Comparison of ENCODE assay signal across 24 cellular contexts in genomic region chr22:36166518-36167220, GRCh38. TPM values are rescaled to one million over a fixed set of nuclear protein-coding genes. Genes with fewer than 3 reads are reported as not detected.
DNase-seq lines count a peak whose midpoint lies in the region; ATAC-seq and TF ChIP-seq lines count a peak whose summit lies in the region.
"Had no signal": no experiment of that assay in that cellular context is flagged by ENCODE, and none has a peak within 500 bp of the region (broad histone marks: within the 10 kb centered on the region; RNA-seq: fewer than 3 reads in every experiment).

No MANE protein-coding gene starts in this region.

- CTCF ChIA-PET in activated CD4-positive, alpha-beta T cell treated with anti-CD3 and anti-CD28 coated beads, Interleukin-2, amount 10 ng/mL, durations not matched to agents 7 days and 5 days (lab: Charles Lee): interaction anchor here (1.5 kb wide), 1 partner anchor 11 kb away, joined by 4 read pairs; no protein-coding TSS in a partner anchor
- CTCF ChIA-PET in activated CD4-positive, alpha-beta T cell treated with anti-CD3 and anti-CD28 coated beads for 36 hours (lab: Charles Lee): no interaction called here
- CTCF ChIA-PET in CD8-positive, alpha-beta T cell (lab: Charles Lee): interaction anchor here (0.6 to 5.3 kb wide), 2 partner anchors 12 to 22 kb away, joined by 3 to 47 read pairs; no protein-coding TSS in a partner anchor

- no peak overlapping the region for H3K4me3 Mint-ChIP-seq in activated CD4-positive, alpha-beta T cell treated with anti-CD3 and anti-CD28 coated beads, Interleukin-2, amount 10 ng/mL, durations not matched to agents 7 days and 5 days
- no peak overlapping the region for H3K4me3 Mint-ChIP-seq in activated CD4-positive, alpha-beta T cell treated with anti-CD3 and anti-CD28 coated beads for 36 hours
- peak overlapping the region; percentile 17 for H3K4me3 Mint-ChIP-seq in CD8-positive, alpha-beta T cell
- H3K4me3 Mint-ChIP-seq: activated CD4-positive, alpha-beta memory T cell treated with anti-CD3 and anti-CD28 coated beads, Interleukin-2, amount 10 ng/mL, durations not matched to agents 7 days and 5 days had no signal

- peaks cover 6% of the 10 kb centered on the region for H3K36me3 Mint-ChIP-seq in activated CD4-positive, alpha-beta T cell treated with anti-CD3 and anti-CD28 coated beads, Interleukin-2, amount 10 ng/mL, durations not matched to agents 7 days and 5 days (ENCODE audit: low read depth)
- peaks cover 3% of the 10 kb centered on the region for H3K36me3 Mint-ChIP-seq in activated CD4-positive, alpha-beta T cell treated with anti-CD3 and anti-CD28 coated beads for 36 hours (ENCODE audit: low read depth)
- no peaks in the 10 kb centered on the region for H3K36me3 Mint-ChIP-seq in CD8-positive, alpha-beta T cell

- no peak for DNase-seq in activated CD4-positive, alpha-beta T cell treated with anti-CD3 and anti-CD28 coated beads, Interleukin-2, amount 10 ng/mL, durations not matched to agents 7 days and 5 days
- DNase-seq in activated CD4-positive, alpha-beta T cell treated with anti-CD3 and anti-CD28 coated beads for 36 hours: no peak
- DNase-seq in CD8-positive, alpha-beta T cell: peak in 2 of 7 experiments; percentile 50 to 83
- DNase-seq in WERI-Rb-1 (peak; percentile 32), left lobe of liver (ENCODE audit: low spot score) (peak; percentile 89), coronary artery (ENCODE audit: low spot score) (no peak), SW 1271 (lab: John Stamatoyannopoulos, UW) (no peak), esophagus muscularis mucosa (ENCODE audit: extremely low spot score) (no peak)
- DNase-seq: activated CD4-positive, alpha-beta memory T cell treated with anti-CD3 and anti-CD28 coated beads, Interleukin-2, amount 10 ng/mL, durations not matched to agents 7 days and 5 days; amygdala; BE2C; DMS 273 treated with DMSO at 0.1 percent for 48 hours; GF-D8; hippocampal formation; NCI-H146; NCI-H2171 treated with DMSO at 0.1 percent for 48 hours; PC-3; right cardiac atrium; SHP77 treated with DMSO at 0.1 percent for 48 hours had no signal

- H3K27ac ChIP-seq in CD8-positive, alpha-beta T cell (ENCODE audit: low read depth, low read length): peak overlapping the region; percentile 63
- H3K27ac ChIP-seq in WERI-Rb-1 (no peak overlapping the region), coronary artery (no peak overlapping the region), esophagus muscularis mucosa (replicated peaks in 1 of 4) (no peak overlapping the region)
- H3K27ac ChIP-seq: cardiac muscle cell, VCaP had no signal

- TF ChIP-seq CTCF in CD8-positive, alpha-beta T cell (IDR thresholded peaks at IDR 0.05): no peak
- TF ChIP-seq CTCF in WERI-Rb-1 (IDR thresholded peaks at IDR 0.05; ENCODE audit: low read depth, low read length) (no peak), coronary artery (IDR thresholded peaks at IDR 0.05) (no peak), esophagus muscularis mucosa (IDR thresholded peaks at IDR 0.05) (no peak)

- H3K36me3 ChIP-seq in CD8-positive, alpha-beta T cell (ENCODE audit: insufficient read depth, low read length): no peaks in the 10 kb centered on the region
- H3K36me3 ChIP-seq in WERI-Rb-1: no peaks in the 10 kb centered on the region
- H3K36me3 ChIP-seq in esophagus muscularis mucosa: no peaks in the 10 kb centered on the region
- H3K36me3 ChIP-seq: BE2C, cardiac muscle cell had no signal

- no peak for ATAC-seq in activated CD4-positive, alpha-beta T cell treated with anti-CD3 and anti-CD28 coated beads for 36 hours
- ATAC-seq in CD8-positive, alpha-beta T cell: peak; percentile 59
- ATAC-seq in left lobe of liver: peak; percentile 73
- ATAC-seq: PC-3, right cardiac atrium had no signal

- H3K4me1 ChIP-seq in CD8-positive, alpha-beta T cell (ENCODE audit: insufficient read depth, low read length): peaks cover 54% of the 10 kb centered on the region
- peaks cover 0 to 19% (median 8%) of the 10 kb centered on the region in 4 donors for H3K4me1 ChIP-seq in esophagus muscularis mucosa
- H3K4me1 ChIP-seq: BE2C had no signal

- WGBS in esophagus muscularis mucosa: 71% methylated on average over 10 of the region's 10 CpGs

- no peaks in the 10 kb centered on the region for H3K27me3 ChIP-seq in CD8-positive, alpha-beta T cell (ENCODE audit: insufficient read depth, low read length)
- no peaks in the 10 kb centered on the region for H3K27me3 ChIP-seq in WERI-Rb-1 (ENCODE audit: insufficient read depth, low read depth, severe bottlenecking)
- no peaks in the 10 kb centered on the region for H3K27me3 ChIP-seq in esophagus muscularis mucosa
- H3K27me3 ChIP-seq: BE2C, cardiac muscle cell had no signal

- H3K4me3 ChIP-seq in CD8-positive, alpha-beta T cell (ENCODE audit: low read depth, low read length): peak overlapping the region; percentile 26
- H3K4me3 ChIP-seq in WERI-Rb-1 (ENCODE audit: low read depth, low read length): no peak overlapping the region
- H3K4me3 ChIP-seq in coronary artery: no peak overlapping the region
- H3K4me3 ChIP-seq in esophagus muscularis mucosa: no peak overlapping the region
- H3K4me3 ChIP-seq: cardiac muscle cell, lung had no signal

- peaks cover 9% of the 10 kb centered on the region for H3K9me3 Mint-ChIP-seq in activated CD4-positive, alpha-beta T cell treated with anti-CD3 and anti-CD28 coated beads, Interleukin-2, amount 10 ng/mL, durations not matched to agents 7 days and 5 days
- H3K9me3 Mint-ChIP-seq in activated CD4-positive, alpha-beta T cell treated with anti-CD3 and anti-CD28 coated beads for 36 hours (ENCODE audit: low read depth): peaks cover 10% of the 10 kb centered on the region
- no peaks in the 10 kb centered on the region for H3K9me3 Mint-ChIP-seq in CD8-positive, alpha-beta T cell

- H3K27ac Mint-ChIP-seq in activated CD4-positive, alpha-beta T cell treated with anti-CD3 and anti-CD28 coated beads, Interleukin-2, amount 10 ng/mL, durations not matched to agents 7 days and 5 days: peak overlapping the region; percentile 28
- H3K27ac Mint-ChIP-seq in activated CD4-positive, alpha-beta T cell treated with anti-CD3 and anti-CD28 coated beads for 36 hours: no peak overlapping the region
- H3K27ac Mint-ChIP-seq in CD8-positive, alpha-beta T cell: peak overlapping the region; percentile 91
- H3K27ac Mint-ChIP-seq: activated CD4-positive, alpha-beta memory T cell treated with anti-CD3 and anti-CD28 coated beads, Interleukin-2, amount 10 ng/mL, durations not matched to agents 7 days and 5 days had no signal

- H3K9me3 ChIP-seq in CD8-positive, alpha-beta T cell (ENCODE audit: low read length): no peaks in the 10 kb centered on the region
- H3K9me3 ChIP-seq in WERI-Rb-1 (ENCODE audit: severe bottlenecking) (no peaks in the 10 kb centered on the region), esophagus muscularis mucosa (no peaks in the 10 kb centered on the region)
- H3K9me3 ChIP-seq: BE2C had no signal

- no peak for TF ChIP-seq POLR2A in esophagus muscularis mucosa (IDR thresholded peaks at IDR 0.05; ENCODE audit: low read depth)

- H3K4me1 Mint-ChIP-seq in activated CD4-positive, alpha-beta T cell treated with anti-CD3 and anti-CD28 coated beads, Interleukin-2, amount 10 ng/mL, durations not matched to agents 7 days and 5 days: peaks cover 58% of the 10 kb centered on the region
- peaks cover 29% of the 10 kb centered on the region for H3K4me1 Mint-ChIP-seq in activated CD4-positive, alpha-beta T cell treated with anti-CD3 and anti-CD28 coated beads for 36 hours
- peaks cover 63% of the 10 kb centered on the region for H3K4me1 Mint-ChIP-seq in CD8-positive, alpha-beta T cell (ENCODE audit: low read depth)

- TF ChIP-seq EP300 in esophagus muscularis mucosa (IDR thresholded peaks at IDR 0.05): no peak

- peaks cover 3% of the 10 kb centered on the region for H3K27me3 Mint-ChIP-seq in activated CD4-positive, alpha-beta T cell treated with anti-CD3 and anti-CD28 coated beads, Interleukin-2, amount 10 ng/mL, durations not matched to agents 7 days and 5 days
- H3K27me3 Mint-ChIP-seq in activated CD4-positive, alpha-beta T cell treated with anti-CD3 and anti-CD28 coated beads for 36 hours: no peaks in the 10 kb centered on the region
- no peaks in the 10 kb centered on the region for H3K27me3 Mint-ChIP-seq in CD8-positive, alpha-beta T cell (ENCODE audit: low read depth)

- POLR2A ChIA-PET in activated CD4-positive, alpha-beta T cell treated with anti-CD3 and anti-CD28 coated beads, Interleukin-2, amount 10 ng/mL, durations not matched to agents 7 days and 5 days (lab: Charles Lee): no interaction called here
- POLR2A ChIA-PET in activated CD4-positive, alpha-beta T cell treated with anti-CD3 and anti-CD28 coated beads for 36 hours (lab: Charles Lee): no interaction called here
- POLR2A ChIA-PET in CD8-positive, alpha-beta T cell (lab: Charles Lee): no interaction called here

- intact Hi-C loops in activated CD4-positive, alpha-beta T cell treated with anti-CD3 and anti-CD28 coated beads for 36 hours (cut with DNase I, micrococcal nuclease): no loop called here
- intact Hi-C loops in CD8-positive, alpha-beta T cell (cut with DNase I, micrococcal nuclease): loop anchor here (1.0 to 2.0 kb wide), 3 partner anchors 9 to 14 kb away; no protein-coding TSS in a partner anchor
- intact Hi-C loops in esophagus muscularis mucosa (cut with DNase I): no loop called here

RNA-seq across cellular contexts. Expression of gene APOL3, which starts 6.1 kb away (rescaled TPM):
- total RNA-seq in activated CD4-positive, alpha-beta T cell treated with anti-CD3 and anti-CD28 coated beads, Interleukin-2, amount 10 ng/mL, durations not matched to agents 7 days and 5 days: 100 to 1,000 TPM; 139 to 150 TPM
- 10 to 100 TPM; 50.6 to 55.4 TPM for total RNA-seq in activated CD4-positive, alpha-beta T cell treated with anti-CD3 and anti-CD28 coated beads for 36 hours
- total RNA-seq in CD8-positive, alpha-beta T cell: 100 to 1,000 TPM; 257 to 259 TPM
- total RNA-seq in left lobe of liver (26.9 TPM), esophagus muscularis mucosa (10 to 100 TPM; 36.5 to 76.3 (median 52.8) TPM)
- total RNA-seq: cardiac muscle cell, PC-3 had no signal

RNA-seq across cellular contexts. Expression of gene APOL4, which starts 34.9 kb away (rescaled TPM):
- total RNA-seq in activated CD4-positive, alpha-beta T cell treated with anti-CD3 and anti-CD28 coated beads, Interleukin-2, amount 10 ng/mL, durations not matched to agents 7 days and 5 days: under 1 TPM; 0.54 to 0.57 TPM
- under 1 TPM; 0.16 to 0.21 TPM for total RNA-seq in activated CD4-positive, alpha-beta T cell treated with anti-CD3 and anti-CD28 coated beads for 36 hours
- not detected for total RNA-seq in CD8-positive, alpha-beta T cell
- total RNA-seq in left lobe of liver (0.60 TPM), esophagus muscularis mucosa (10 to 100 TPM in 1 of 4 donors, 1 to 10 TPM in 2, under 1 TPM in 1; 0.19 to 24.7 (median 1.6) TPM)
- total RNA-seq: A172, MCF 10A had no signal

Comparison
In these comparisons a context has a peak if more than half of its experiments do, and no peak if none do; other contexts are left out.
1. DNase-seq: peak in WERI-Rb-1 (single experiment) and left lobe of liver (single experiment); none in activated CD4-positive, alpha-beta T cell treated with anti-CD3 and anti-CD28 coated beads, Interleukin-2, amount 10 ng/mL, durations not matched to agents 7 days and 5 days (single experiment), activated CD4-positive, alpha-beta T cell treated with anti-CD3 and anti-CD28 coated beads for 36 hours (single experiment), coronary artery (single experiment), SW 1271 (0 of 2) and esophagus muscularis mucosa (single experiment).
2. intact Hi-C loops: an anchor here in CD8-positive, alpha-beta T cell (1.0 to 2.0 kb wide); none called in activated CD4-positive, alpha-beta T cell treated with anti-CD3 and anti-CD28 coated beads for 36 hours and esophagus muscularis mucosa.